Comparison of ENCODE assay signal across 10 cellular contexts in the genomic region with DNA sequence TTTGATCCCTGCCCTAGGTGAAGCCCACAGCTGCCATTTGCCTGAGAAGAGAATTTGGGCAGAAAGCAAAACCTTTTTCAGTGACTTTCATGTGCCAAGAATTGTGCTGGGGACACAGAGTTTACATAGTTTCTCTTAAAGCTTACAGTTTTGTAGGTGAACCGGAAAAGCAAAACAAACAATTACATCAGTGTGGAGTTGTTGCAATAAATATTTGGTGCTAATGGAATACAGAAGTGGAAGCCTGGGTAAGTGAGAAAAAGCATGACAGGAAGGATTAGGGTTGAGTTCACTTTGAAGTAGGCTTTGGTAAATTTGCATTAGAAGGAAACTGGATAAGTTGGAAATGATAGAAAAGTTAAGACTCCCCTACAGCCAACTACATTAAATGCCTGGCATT.
"Had no signal": no experiment of that assay in that cellular context is flagged by ENCODE, and none has a peak within 500 bp of the region (broad histone marks: within the 10 kb centered on the region; RNA-seq: fewer than 3 reads in every experiment).

No MANE protein-coding gene starts in this region.

- H3K36me3 ChIP-seq: colonic mucosa, lower lobe of right lung, right atrium auricular region, tibial artery, uterus had no signal

- H3K4me1 ChIP-seq: colonic mucosa, lower lobe of right lung, right atrium auricular region, tibial artery, uterus had no signal

- H3K9me3 ChIP-seq: colonic mucosa, right atrium auricular region, tibial artery, uterus had no signal

- H3K27me3 ChIP-seq: colonic mucosa, right atrium auricular region, tibial artery, uterus had no signal

- H3K27ac ChIP-seq: colonic mucosa, lower lobe of right lung, right atrium auricular region, tibial artery, uterus had no signal

- H3K4me3 ChIP-seq: colonic mucosa, lower lobe of right lung, right atrium auricular region, tibial artery, uterus had no signal

- DNase-seq: activated CD8-positive, alpha-beta T cell treated with anti-CD3 and anti-CD28 coated beads for 36 hours; activated naive CD4-positive, alpha-beta T cell treated with Interleukin-2 at 50 U/mL for 16 hours; caudate nucleus; colonic mucosa; hypothalamus; lower lobe of right lung; naive B cell; tibial artery; uterus had no signal
